Comparison of ENCODE assay signal across 9 cellular contexts in genomic region chr16:75099738-75100615, GRCh38. TPM values are rescaled to one million over a fixed set of nuclear protein-coding genes. Genes with fewer than 3 reads are reported as not detected.
DNase-seq lines count a peak whose midpoint lies in the region; TF ChIP-seq lines count a peak whose summit lies in the region.
"Had no signal": no experiment of that assay in that cellular context is flagged by ENCODE, and none has a peak within 500 bp of the region (broad histone marks: within the 10 kb centered on the region; RNA-seq: fewer than 3 reads in every experiment).

No MANE protein-coding gene starts in this region.

- peaks cover 24% of the 10 kb centered on the region for H3K36me3 Mint-ChIP-seq in activated T-cell treated with anti-CD3 and anti-CD28 coated beads, Interleukin-2, amount 50 U/mL, for 24 hours (ENCODE audit: low read depth)
- H3K36me3 Mint-ChIP-seq in brain, result peaks cover 38% of the 10 kb centered on the region

- H3K9me3 Mint-ChIP-seq in activated T-cell treated with anti-CD3 and anti-CD28 coated beads, Interleukin-2, amount 50 U/mL, for 24 hours, result peaks cover 5% of the 10 kb centered on the region
- H3K9me3 Mint-ChIP-seq in brain, result peaks cover 0 to 5% (median 0%) of the 10 kb centered on the region in 5 experiments

- no peaks in the 10 kb centered on the region for H3K9me3 ChIP-seq in MG63

- peak overlapping the region; percentile 63 for H3K4me3 Mint-ChIP-seq in activated T-cell treated with anti-CD3 and anti-CD28 coated beads, Interleukin-2, amount 50 U/mL, for 24 hours
- no peak overlapping the region for H3K4me3 Mint-ChIP-seq in brain

- no peaks in the 10 kb centered on the region for H3K36me3 ChIP-seq in MG63
- H3K36me3 ChIP-seq in rectal smooth muscle tissue (ENCODE audit: control insufficient read depth, insufficient read depth, low read length), result no peaks in the 10 kb centered on the region

- peak; percentile 66 for DNase-seq in activated T-cell treated with anti-CD3 and anti-CD28 coated beads, Interleukin-2, amount 50 U/mL, for 24 hours
- no peak for DNase-seq in activated T-cell treated with anti-CD3 and anti-CD28 coated beads for 4 hours
- peak; percentile 65 for DNase-seq in MG63
- no peak for DNase-seq in NCI-H1436 (lab: John Stamatoyannopoulos, UW)
- DNase-seq in NCI-H2029 treated with DMSO at 0.1 percent for 48 hours (lab: John Stamatoyannopoulos, UW), result no peak
- no peak for DNase-seq in NCI-H1092 treated with DMSO at 0.1 percent for 48 hours (lab: John Stamatoyannopoulos, UW)

- no peak for TF ChIP-seq CTCF in brain (conservative IDR thresholded peaks at IDR 0.05)

- no peak overlapping the region for H3K9ac ChIP-seq in rectal smooth muscle tissue (ENCODE audit: low read length)

- H3K4me1 ChIP-seq in rectal smooth muscle tissue (ENCODE audit: control insufficient read depth, insufficient read depth, low read length), result peaks cover 23% of the 10 kb centered on the region

- H3K4me3 ChIP-seq in MG63 (no peak overlapping the region), rectal smooth muscle tissue (ENCODE audit: low read length) (no peak overlapping the region)

- H3K27me3 ChIP-seq in MG63 (no peaks in the 10 kb centered on the region), rectal smooth muscle tissue (ENCODE audit: control insufficient read depth, insufficient read depth, low read length) (no peaks in the 10 kb centered on the region)

- no peaks in the 10 kb centered on the region for H3K27me3 Mint-ChIP-seq in activated T-cell treated with anti-CD3 and anti-CD28 coated beads, Interleukin-2, amount 50 U/mL, for 24 hours
- no peaks in the 10 kb centered on the region for H3K27me3 Mint-ChIP-seq in brain

- H3K4me1 Mint-ChIP-seq in activated T-cell treated with anti-CD3 and anti-CD28 coated beads, Interleukin-2, amount 50 U/mL, for 24 hours (ENCODE audit: low read depth), result peaks cover 67% of the 10 kb centered on the region
- H3K4me1 Mint-ChIP-seq in brain, result peaks cover 33% of the 10 kb centered on the region

- peak overlapping the region; percentile 92 for H3K27ac Mint-ChIP-seq in activated T-cell treated with anti-CD3 and anti-CD28 coated beads, Interleukin-2, amount 50 U/mL, for 24 hours
- H3K27ac Mint-ChIP-seq in brain, result peak overlapping the region in 4 of 5 experiments; percentile 38 to 83 (median 50)

- peak overlapping the region; percentile 10 for H3K27ac ChIP-seq in rectal smooth muscle tissue (ENCODE audit: low read depth, low read length)
- H3K27ac ChIP-seq: VCaP had no signal

RNA-seq across cellular contexts. Expression of gene LDHD, which starts 16.6 kb away (rescaled TPM):
- total RNA-seq in MG63 (2014; rRNA removed; shearing (Covaris generic); ENCODE audit: low replicate concordance), result not detected in 2 replicates
- polyA plus RNA-seq in brain (ENCODE audit: insufficient read depth, low read depth, low replicate concordance), result 9.0 TPM

RNA-seq across cellular contexts. Expression of gene ZFP1, which starts 48.3 kb away (rescaled TPM):
- total RNA-seq in MG63 (2014; rRNA removed; shearing (Covaris generic); ENCODE audit: low replicate concordance), result 4.0 and 5.2 TPM in 2 replicates
- 17.3 TPM for polyA plus RNA-seq in brain (ENCODE audit: insufficient read depth, low read depth, low replicate concordance)

Comparison
In these comparisons a context has a peak if more than half of its experiments do, and no peak if none do; other contexts are left out.
1. DNase-seq: peak in activated T-cell treated with anti-CD3 and anti-CD28 coated beads, Interleukin-2, amount 50 U/mL, for 24 hours (single experiment) and MG63 (single experiment); none in activated T-cell treated with anti-CD3 and anti-CD28 coated beads for 4 hours (single experiment), NCI-H1436 (single experiment), NCI-H2029 treated with DMSO at 0.1 percent for 48 hours (single experiment) and NCI-H1092 treated with DMSO at 0.1 percent for 48 hours (single experiment).